Comparison of ENCODE assay signal across 17 cellular contexts in genomic region chr5:172681421-172681820, GRCh38. TPM values are rescaled to one million over a fixed set of nuclear protein-coding genes. Genes with fewer than 3 reads are reported as not detected.
A peak's percentile ranks its signal among the peaks of the same experiment; 100 is the strongest.
DNase-seq lines count a peak whose midpoint lies in the region; ATAC-seq, FAIRE-seq and TF ChIP-seq lines count a peak whose summit lies in the region.
"Had no signal": no experiment of that assay in that cellular context is flagged by ENCODE, and none has a peak within 500 bp of the region (broad histone marks: within the 10 kb centered on the region; RNA-seq: fewer than 3 reads in every experiment).

No MANE protein-coding gene starts in this region.

- DNase-seq in CD4-positive, alpha-beta T cell = no peak
- no peak for DNase-seq in K562 (ENCODE audit: extremely low read depth in 1 of 4, low spot score in 3 of 4)
- no peak for DNase-seq in OCI-M1 (lab: John Stamatoyannopoulos, UW)
- no peak for DNase-seq in NCI-H1930 (lab: John Stamatoyannopoulos, UW)
- DNase-seq: Calu3; CD4-positive, alpha-beta memory T cell; COR-L47; DMS53; DMS79 treated with DMSO at 0.1 percent for 48 hours; H9 had no signal

- H4K20me1 ChIP-seq in BLaER1 treated with 17β-estradiol and CSF1 and Interleukin-3, amounts not matched to agents 10 nM and 100 nM = peaks cover 0 to 39% (median 0%) of the 10 kb centered on the region in 11 experiments; a peak in 5 of 22 replicates
- H4K20me1 ChIP-seq in K562 (replicated peaks; ENCODE audit: control insufficient read depth, insufficient read depth, low read length) = no peaks in the 10 kb centered on the region

- intact Hi-C loops in CD4-positive, alpha-beta T cell (cut with DNase I, micrococcal nuclease) = no loop called here
- intact Hi-C loops in K562 (cut with micrococcal nuclease) = no loop called here

- H3K4me3 Mint-ChIP-seq in CD4-positive, alpha-beta T cell = peak overlapping the region; percentile 43
- H3K4me3 Mint-ChIP-seq: GM23338, H9 had no signal

- no peak overlapping the region for H2AFZ ChIP-seq in K562 (ENCODE audit: low read depth, low read length)
- H2AFZ ChIP-seq: GM23338 had no signal

- no peak for TF ChIP-seq POLR2A in K562 (conservative IDR thresholded peaks at IDR 0.05)

- H3K9ac ChIP-seq in BLaER1 treated with 17β-estradiol and CSF1 and Interleukin-3, amounts not matched to agents 10 nM and 100 nM = no peak overlapping the region
- no peak overlapping the region for H3K9ac ChIP-seq in K562 (ENCODE audit: insufficient read depth in 1 of 2, low read depth in 2 of 2, low read length in 2 of 2)
- no peak overlapping the region for H3K9ac ChIP-seq in stomach smooth muscle (ENCODE audit: low read length in 2 of 2)
- H3K9ac ChIP-seq: BLaER1 had no signal

- no peak for TF ChIP-seq CTCF in CD4-positive, alpha-beta T cell (IDR thresholded peaks at IDR 0.05)
- TF ChIP-seq CTCF in K562 (IDR thresholded peaks at IDR 0.05 in 2 of 3, conservative IDR thresholded peaks at IDR 0.05 in 1 of 3; ENCODE audit: insufficient read depth in 2 of 3, low read depth in 1 of 3, low read length in 3 of 3) = no peak

- H3K4me1 ChIP-seq in BLaER1 treated with 17β-estradiol and CSF1 and Interleukin-3, amounts not matched to agents 10 nM and 100 nM = peaks cover 24 to 78% (median 69%) of the 10 kb centered on the region in 10 experiments
- H3K4me1 ChIP-seq in K562 (replicated peaks in 1 of 2; ENCODE audit: control insufficient read depth in 2 of 2, insufficient read depth in 2 of 2, low read length in 2 of 2) (peaks cover 2 to 8% of the 10 kb centered on the region in 2 experiments; a peak in 4 of 5 replicates), stomach smooth muscle (ENCODE audit: control insufficient read depth, insufficient read depth, low read length) (peaks cover 32% of the 10 kb centered on the region)

- no peak for ATAC-seq in CD4-positive, alpha-beta T cell (ENCODE audit: poor library complexity)
- ATAC-seq in K562 = no peak
- ATAC-seq: GM23338, HCT116 had no signal

- BruUV-seq in K562 (replicated peaks; lab: Mats Ljungman, UMichigan) = no TSS peak

- peak overlapping the region in 10 of 11 experiments; percentile 5 to 64 (median 40); a peak in 13 of 22 replicates for H3K4me2 ChIP-seq in BLaER1 treated with 17β-estradiol and CSF1 and Interleukin-3, amounts not matched to agents 10 nM and 100 nM
- H3K4me2 ChIP-seq in K562 (ENCODE audit: insufficient read depth, low read length) = no peak overlapping the region
- H3K4me2 ChIP-seq: GM23338 had no signal

- H3K9me1 ChIP-seq in K562 (ENCODE audit: control insufficient read depth, insufficient read depth, low read length) = no peaks in the 10 kb centered on the region

- H3K9me3 Mint-ChIP-seq in CD4-positive, alpha-beta T cell = no peaks in the 10 kb centered on the region
- H3K9me3 Mint-ChIP-seq: CD4-positive, alpha-beta memory T cell; GM23338; H9 had no signal

- H3K36me3 Mint-ChIP-seq in CD4-positive, alpha-beta T cell (ENCODE audit: low read depth) = no peaks in the 10 kb centered on the region
- H3K36me3 Mint-ChIP-seq: CD4-positive, alpha-beta memory T cell had no signal

- no peaks in the 10 kb centered on the region for H3K27me3 Mint-ChIP-seq in CD4-positive, alpha-beta T cell
- H3K27me3 Mint-ChIP-seq: CD4-positive, alpha-beta memory T cell had no signal

- peaks cover 0 to 93% (median 76%) of the 10 kb centered on the region in 11 experiments; a peak in 18 of 22 replicates for H3K36me3 ChIP-seq in BLaER1 treated with 17β-estradiol and CSF1 and Interleukin-3, amounts not matched to agents 10 nM and 100 nM
- H3K36me3 ChIP-seq in K562 (ENCODE audit: control insufficient read depth, insufficient read depth, low read length) (no peaks in the 10 kb centered on the region), stomach smooth muscle (ENCODE audit: control insufficient read depth in 2 of 2, insufficient read depth in 2 of 2, low read length in 2 of 2) (peaks cover 0 to 4% of the 10 kb centered on the region in 2 donors)

- POLR2A ChIA-PET in CD4-positive, alpha-beta T cell (lab: Charles Lee) = no interaction called here
- POLR2A ChIA-PET in K562 (lab: Yijun Ruan, JAX) = no interaction called here

- peaks cover 11% of the 10 kb centered on the region for H3K4me1 Mint-ChIP-seq in CD4-positive, alpha-beta T cell (ENCODE audit: low read depth)

- peak overlapping the region in 7 of 11 experiments; percentile 21 to 68 (median 41); a peak in 8 of 22 replicates for H3K27ac ChIP-seq in BLaER1 treated with 17β-estradiol and CSF1 and Interleukin-3, amounts not matched to agents 10 nM and 100 nM
- no peak overlapping the region for H3K27ac ChIP-seq in CD4-positive, alpha-beta T cell (ENCODE audit: low read depth, low read length)
- no peak overlapping the region for H3K27ac ChIP-seq in K562 (ENCODE audit: extremely low read depth, low read depth, low read length)
- H3K27ac ChIP-seq in stomach smooth muscle (ENCODE audit: low read length) = peak overlapping the region; percentile 46
- H3K27ac ChIP-seq: BLaER1 had no signal

- no peak for TF ChIP-seq EP300 in K562 (IDR thresholded peaks at IDR 0.05; ENCODE audit: low read length)

- H3K27me3 ChIP-seq in BLaER1 treated with 17β-estradiol and CSF1 and Interleukin-3, amounts not matched to agents 10 nM and 100 nM = no peaks in the 10 kb centered on the region
- no peaks in the 10 kb centered on the region for H3K27me3 ChIP-seq in CD4-positive, alpha-beta T cell (ENCODE audit: control insufficient read depth, insufficient read depth, low read length)
- H3K27me3 ChIP-seq in K562 (ENCODE audit: control insufficient read depth in 2 of 2, insufficient read depth in 2 of 2, low read length in 2 of 2) (peaks cover 10 to 34% of the 10 kb centered on the region in 2 experiments; a peak in 4 of 5 replicates), stomach smooth muscle (ENCODE audit: control insufficient read depth in 1 of 2, insufficient read depth in 2 of 2, low read length in 2 of 2) (no peaks in the 10 kb centered on the region)
- H3K27me3 ChIP-seq: BLaER1 had no signal

- H3K4me3 ChIP-seq in BLaER1 treated with 17β-estradiol and CSF1 and Interleukin-3, amounts not matched to agents 10 nM and 100 nM = no peak overlapping the region
- H3K4me3 ChIP-seq in K562 (no peak overlapping the region), stomach smooth muscle (ENCODE audit: low read length in 2 of 2) (no peak overlapping the region)
- H3K4me3 ChIP-seq: BLaER1, GM23338 had no signal

- WGBS in K562 (ENCODE audit: insufficient coverage, low coverage, missing lambda C conversion rate) = 3% methylated on average over 4 of the region's 4 CpGs

- no peak for FAIRE-seq in K562 (lab: Jason Lieb, UNC)
- FAIRE-seq: GM12891 had no signal

- H3K79me2 ChIP-seq in K562 (ENCODE audit: control insufficient read depth, insufficient read depth, low read length) = no peaks in the 10 kb centered on the region

- in situ Hi-C loops in K562 (cut with MboI) = no loop called here

- H3K9me3 ChIP-seq in BLaER1 treated with 17β-estradiol and CSF1 and Interleukin-3, amounts not matched to agents 10 nM and 100 nM (replicated peaks in 1 of 11) = peaks cover 0 to 9% (median 0%) of the 10 kb centered on the region in 11 experiments; a peak in 4 of 22 replicates
- H3K9me3 ChIP-seq in CD4-positive, alpha-beta T cell (ENCODE audit: control insufficient read depth, low read length) = no peaks in the 10 kb centered on the region
- H3K9me3 ChIP-seq in K562 (replicated peaks; ENCODE audit: control insufficient read depth, insufficient read depth, low read depth, low read length) (no peaks in the 10 kb centered on the region), stomach smooth muscle (ENCODE audit: control insufficient read depth in 2 of 2, low read length in 2 of 2) (no peaks in the 10 kb centered on the region)
- H3K9me3 ChIP-seq: BLaER1 had no signal

- no peak overlapping the region for H3K27ac Mint-ChIP-seq in CD4-positive, alpha-beta T cell
- H3K27ac Mint-ChIP-seq: GM23338, H9 had no signal

- no peak for TF ChIP-seq RAD21 in K562 (CRISPR knock-in tag; conservative IDR thresholded peaks at IDR 0.05 in 1 of 2, IDR thresholded peaks at IDR 0.05 in 1 of 2)

- CTCF ChIA-PET in CD4-positive, alpha-beta T cell (lab: Charles Lee) = no interaction called here
- CTCF ChIA-PET in K562 (lab: Yijun Ruan, JAX; ENCODE audit: low intra/inter-chr PET ratio) = no interaction called here

TF ChIP-seq in K562, 482 proteins besides CTCF, POLR2A, EP300 and RAD21:
- TF ChIP-seq FOXK2 (conservative IDR thresholded peaks at IDR 0.05 in 1 of 2, IDR thresholded peaks at IDR 0.05 in 1 of 2; ENCODE audit: low read depth in 2 of 2) (no peak), ZFP36 (IDR thresholded peaks at IDR 0.05; ENCODE audit: low read depth, low read length, partially characterized antibody) (peak; percentile 63), KDM5B (IDR thresholded peaks at IDR 0.05; ENCODE audit: insufficient replicate concordance, low read depth, low read length) (no peak)

RNA-seq across cellular contexts. Expression of gene NEURL1B, which starts 40.4 kb away (rescaled TPM):
- total RNA-seq in CD4-positive, alpha-beta T cell = under 1 TPM; 0.08 to 0.16 TPM
- not detected in 2 replicates for total RNA-seq in K562 (2011; cell fraction: chromatin; rRNA removed; ENCODE audit: low replicate concordance)
- total RNA-seq in K562 (2011; cell fraction: nucleolus; rRNA removed) = not detected in 2 replicates
- not detected in 2 replicates for total RNA-seq in K562 (2011; cell fraction: nucleoplasm; rRNA removed)
- total RNA-seq in K562 (2014; rRNA removed) (not detected in 2 replicates), K562 (2014; rRNA removed; fragmentation: Illumina TruSeq; extraction: Trizol) (not detected in 2 replicates), K562 (2015; rRNA removed; fragmentation: Illumina TruSeq; extraction: Trizol) (not detected in 2 replicates), K562 (2021) (0.04 TPM in 2 replicates)
- polyA plus RNA-seq in K562 (2011; rRNA removed) (not detected in 2 replicates), K562 (2014; fragmentation: Illumina TruSeq; extraction: Trizol) (not detected in 2 replicates), K562 (2014; fragmentation: Nextera tagmentation; extraction: Ambion mirVana) (not detected), K562 (2014; rRNA removed) (not detected in 2 replicates)
- polyA plus RNA-seq in K562 (2011; cell fraction: cytosol; rRNA removed) = not detected in 2 replicates
- not detected in 2 replicates for polyA plus RNA-seq in K562 (2011; cell fraction: nucleus; rRNA removed)
- polyA plus RNA-seq in K562 (2012) = not detected in 2 replicates
- polyA minus RNA-seq in K562 (2011; rRNA and poly(A)+ RNA removed) = not detected in 2 replicates
- not detected in 2 replicates for polyA minus RNA-seq in K562 (2011; cell fraction: cytosol; rRNA and poly(A)+ RNA removed)
- not detected in 2 replicates for polyA minus RNA-seq in K562 (2011; cell fraction: nucleus; rRNA and poly(A)+ RNA removed)
- polyA plus RNA-seq: CD14-positive monocyte had no signal

Comparison
In these comparisons a context has a peak if more than half of its experiments do, and no peak if none do; other contexts are left out.
1. H3K27ac ChIP-seq: peak in BLaER1 treated with 17β-estradiol and CSF1 and Interleukin-3, amounts not matched to agents 10 nM and 100 nM (7 of 11) and stomach smooth muscle (single experiment); none in CD4-positive, alpha-beta T cell (single experiment) and K562 (single experiment).